23 cellular contexts compared by ENCODE assay signal in the genomic region with DNA sequence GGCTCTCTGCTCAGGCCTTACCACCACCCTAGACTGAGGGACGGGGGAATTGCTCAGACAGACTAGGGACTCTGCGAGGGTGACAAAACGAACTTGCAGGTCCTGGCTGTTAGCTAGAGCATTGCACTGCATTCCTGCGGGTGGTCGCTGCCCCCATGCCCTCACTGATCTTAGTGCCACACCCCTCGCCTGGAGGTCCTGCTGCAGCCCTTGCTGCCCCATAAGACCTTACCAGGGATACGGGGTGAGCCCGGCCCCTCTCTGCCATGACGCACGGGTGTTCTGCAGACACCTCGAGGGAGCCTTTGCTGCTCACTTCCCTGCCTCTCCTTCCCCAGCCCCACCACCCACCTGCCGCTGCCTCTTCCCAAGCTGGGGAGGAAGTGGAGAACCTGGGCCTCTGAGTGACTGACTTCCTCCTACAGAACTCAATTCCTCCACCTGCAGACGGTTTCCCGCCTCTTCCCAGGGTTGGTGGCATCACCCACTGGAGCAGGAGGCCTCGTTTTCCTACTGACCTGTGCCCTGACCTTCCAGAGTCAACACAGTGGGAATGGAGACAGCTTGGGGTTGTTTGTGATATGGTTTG.
"Had no signal": no experiment of that assay in that cellular context is flagged by ENCODE, and none has a peak within 500 bp of the region (broad histone marks: within the 10 kb centered on the region; RNA-seq: fewer than 3 reads in every experiment).

No MANE protein-coding gene starts in this region.

- FAIRE-seq: islet of Langerhans had no signal

- H3K27ac ChIP-seq: heart left ventricle, parathyroid adenoma, tibial artery had no signal

- ATAC-seq: esophagus mucosa, heart left ventricle, natural killer cell, sciatic nerve had no signal

- H3K36me3 Mint-ChIP-seq: activated naive CD4-positive, alpha-beta T cell treated with anti-CD3 and anti-CD28 coated beads, Interleukin-2, amount 50 U/mL, for 24 hours; natural killer cell had no signal

- H3K27me3 ChIP-seq: heart left ventricle, tibial artery had no signal

- H3K4me3 ChIP-seq: heart left ventricle, smooth muscle cell, tibial artery had no signal

- H3K27ac Mint-ChIP-seq: activated naive CD4-positive, alpha-beta T cell treated with anti-CD3 and anti-CD28 coated beads, Interleukin-2, amount 50 U/mL, for 24 hours; natural killer cell; stimulated activated naive CD8-positive, alpha-beta T cell treated with anti-CD3 and anti-CD28 coated beads, Interleukin-15, Interleukin-2, amounts not matched to agents 100 ng/mL and 50 ng/mL, for 24 hours had no signal

- H3K36me3 ChIP-seq: tibial artery had no signal

- DNase-seq: activated CD4-positive, alpha-beta T cell treated with anti-CD3 and anti-CD28 coated beads for 1 hour; activated CD4-positive, alpha-beta T cell treated with anti-CD3 and anti-CD28 coated beads, Interleukin-2, amount 50 U/mL, for 4 hours; activated CD8-positive, alpha-beta memory T cell treated with anti-CD3 and anti-CD28 coated beads for 24 hours; activated gamma-delta T cell; activated T-cell treated with anti-CD3 and anti-CD28 coated beads, Interleukin-2, amount 50 U/mL, for 48 hours; dermis blood vessel endothelial cell; effector CD8-positive, alpha-beta T cell; foreskin melanocyte; heart left ventricle; mammary epithelial cell; midbrain; natural killer cell; SK-N-SH; stimulated activated CD4-positive, alpha-beta T cell treated with anti-CD3 and anti-CD28 coated beads, Interleukin-2, amount 100 ng/mL, for 48 hours; tibial artery had no signal

- H3K9me3 ChIP-seq: SK-N-SH, tibial artery had no signal

- H3K4me2 ChIP-seq: SK-N-SH, smooth muscle cell had no signal

- H3K9me3 Mint-ChIP-seq: activated naive CD4-positive, alpha-beta T cell treated with anti-CD3 and anti-CD28 coated beads, Interleukin-2, amount 50 U/mL, for 24 hours; natural killer cell had no signal

- H3K27me3 Mint-ChIP-seq: activated naive CD4-positive, alpha-beta T cell treated with anti-CD3 and anti-CD28 coated beads, Interleukin-2, amount 50 U/mL, for 24 hours; brain; stimulated activated naive CD8-positive, alpha-beta T cell treated with anti-CD3 and anti-CD28 coated beads, Interleukin-15, Interleukin-2, amounts not matched to agents 100 ng/mL and 50 ng/mL, for 24 hours had no signal

- H3K4me3 Mint-ChIP-seq: activated naive CD4-positive, alpha-beta T cell treated with anti-CD3 and anti-CD28 coated beads, Interleukin-2, amount 50 U/mL, for 24 hours; brain; natural killer cell; stimulated activated naive CD8-positive, alpha-beta T cell treated with anti-CD3 and anti-CD28 coated beads, Interleukin-15, Interleukin-2, amounts not matched to agents 100 ng/mL and 50 ng/mL, for 24 hours had no signal

- H3K9ac ChIP-seq: parathyroid adenoma, SK-N-SH had no signal
